In the genomic region with DNA sequence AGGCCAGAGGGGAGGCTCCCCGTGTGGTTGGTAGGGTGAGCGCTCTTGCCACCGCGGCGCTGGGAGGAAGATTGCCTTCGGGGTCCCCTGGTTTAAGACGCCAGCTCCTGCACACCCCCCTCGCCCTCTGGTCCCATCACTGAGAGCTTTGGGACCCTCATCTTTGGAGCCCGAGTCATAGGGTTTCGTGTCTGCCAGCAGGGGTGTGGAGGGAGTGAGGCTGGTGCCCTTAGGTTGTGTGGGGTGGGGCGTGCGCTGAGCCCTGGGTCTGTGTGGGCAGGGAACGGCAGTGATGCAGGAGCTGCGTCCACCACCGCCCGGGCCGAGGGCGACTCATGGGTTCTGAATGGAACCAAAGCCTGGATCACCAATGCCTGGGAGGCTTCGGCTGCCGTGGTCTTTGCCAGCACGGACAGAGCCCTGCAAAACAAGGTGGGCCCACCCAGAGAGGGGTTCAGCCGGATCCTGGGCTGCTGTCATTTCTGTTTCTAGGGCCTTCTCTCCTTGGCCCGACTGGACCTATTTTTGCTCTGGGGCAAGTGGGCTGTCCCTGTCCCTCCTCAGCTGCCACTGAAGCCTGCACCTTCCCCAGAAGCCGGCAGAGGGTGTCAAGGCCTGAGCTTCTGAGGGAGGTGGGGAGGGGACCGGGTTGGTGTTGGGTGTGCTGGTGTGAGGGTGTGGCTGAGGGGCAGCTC, we compare ENCODE assay signal across 2 cellular contexts.
TF ChIP-seq lines count a peak whose summit lies in the region.

No MANE protein-coding gene starts in this region.

TF ChIP-seq in HepG2, 621 proteins besides CTCF, POLR2A, EP300 and RAD21:
- peak; percentile 16; the same call in 1 of the 2 replicates for TF ChIP-seq STAG1 (CRISPR knock-in tag; IDR thresholded peaks at IDR 0.05)
- TF ChIP-seq ZNF10 (CRISPR knock-in tag; IDR thresholded peaks at IDR 0.05; ENCODE audit: borderline replicate concordance, low read depth) = no peak

TF ChIP-seq in WTC11, 78 proteins besides CTCF, POLR2A, EP300 and RAD21:
- TF ChIP-seq SMAD3 (CRISPR knock-in tag; IDR thresholded peaks at IDR 0.05; ENCODE audit: borderline replicate concordance) (no peak), NR3C1 (CRISPR knock-in tag; conservative IDR thresholded peaks at IDR 0.05; ENCODE audit: low read depth) (no peak), ZNF219 (CRISPR knock-in tag; IDR thresholded peaks at IDR 0.05; ENCODE audit: borderline replicate concordance) (no peak), FOXP1 (CRISPR knock-in tag; IDR thresholded peaks at IDR 0.05; ENCODE audit: borderline replicate concordance) (no peak), E2F4 (CRISPR knock-in tag; IDR thresholded peaks at IDR 0.05; ENCODE audit: borderline replicate concordance, low read depth) (no peak), ZBTB21 (CRISPR knock-in tag; IDR thresholded peaks at IDR 0.05; ENCODE audit: borderline replicate concordance) (no peak), HMGA2 (CRISPR knock-in tag; IDR thresholded peaks at IDR 0.05) (no peak), ELF4 (CRISPR knock-in tag; IDR thresholded peaks at IDR 0.05; ENCODE audit: low read depth) (no peak), OVOL2 (CRISPR knock-in tag; IDR thresholded peaks at IDR 0.05; ENCODE audit: borderline replicate concordance) (no peak), NR1H2 (CRISPR knock-in tag; IDR thresholded peaks at IDR 0.05) (no peak), FOXP4 (CRISPR knock-in tag; IDR thresholded peaks at IDR 0.05) (no peak), EMX1 (CRISPR knock-in tag; IDR thresholded peaks at IDR 0.05) (no peak), ZNF425 (CRISPR knock-in tag; conservative IDR thresholded peaks at IDR 0.05) (no peak), TCF7 (CRISPR knock-in tag; IDR thresholded peaks at IDR 0.05; ENCODE audit: low read depth) (no peak), GRHL2 (CRISPR knock-in tag; IDR thresholded peaks at IDR 0.05; ENCODE audit: insufficient replicate concordance, severe bottlenecking) (no peak)
- TF ChIP-seq, protein P1, sequence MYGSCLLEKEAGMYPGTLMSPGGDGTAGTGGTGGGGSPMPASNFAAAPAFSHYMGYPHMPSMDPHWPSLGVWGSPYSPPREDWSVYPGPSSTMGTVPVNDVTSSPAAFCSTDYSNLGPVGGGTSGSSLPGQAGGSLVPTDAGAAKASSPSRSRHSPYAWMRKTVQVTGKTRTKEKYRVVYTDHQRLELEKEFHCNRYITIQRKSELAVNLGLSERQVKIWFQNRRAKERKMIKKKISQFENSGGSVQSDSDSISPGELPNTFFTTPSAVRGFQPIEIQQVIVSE (CRISPR knock-in tag; IDR thresholded peaks at IDR 0.05; ENCODE audit: borderline replicate concordance) = no peak
- TF ChIP-seq, protein P2, sequence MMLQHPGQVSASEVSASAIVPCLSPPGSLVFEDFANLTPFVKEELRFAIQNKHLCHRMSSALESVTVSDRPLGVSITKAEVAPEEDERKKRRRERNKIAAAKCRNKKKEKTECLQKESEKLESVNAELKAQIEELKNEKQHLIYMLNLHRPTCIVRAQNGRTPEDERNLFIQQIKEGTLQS (CRISPR knock-in tag; conservative IDR thresholded peaks at IDR 0.05) = no peak
TF ChIP-seq in WTC11: peak in this region for 0.
